Comparison of ENCODE assay signal across 1 cellular context in the genomic region with DNA sequence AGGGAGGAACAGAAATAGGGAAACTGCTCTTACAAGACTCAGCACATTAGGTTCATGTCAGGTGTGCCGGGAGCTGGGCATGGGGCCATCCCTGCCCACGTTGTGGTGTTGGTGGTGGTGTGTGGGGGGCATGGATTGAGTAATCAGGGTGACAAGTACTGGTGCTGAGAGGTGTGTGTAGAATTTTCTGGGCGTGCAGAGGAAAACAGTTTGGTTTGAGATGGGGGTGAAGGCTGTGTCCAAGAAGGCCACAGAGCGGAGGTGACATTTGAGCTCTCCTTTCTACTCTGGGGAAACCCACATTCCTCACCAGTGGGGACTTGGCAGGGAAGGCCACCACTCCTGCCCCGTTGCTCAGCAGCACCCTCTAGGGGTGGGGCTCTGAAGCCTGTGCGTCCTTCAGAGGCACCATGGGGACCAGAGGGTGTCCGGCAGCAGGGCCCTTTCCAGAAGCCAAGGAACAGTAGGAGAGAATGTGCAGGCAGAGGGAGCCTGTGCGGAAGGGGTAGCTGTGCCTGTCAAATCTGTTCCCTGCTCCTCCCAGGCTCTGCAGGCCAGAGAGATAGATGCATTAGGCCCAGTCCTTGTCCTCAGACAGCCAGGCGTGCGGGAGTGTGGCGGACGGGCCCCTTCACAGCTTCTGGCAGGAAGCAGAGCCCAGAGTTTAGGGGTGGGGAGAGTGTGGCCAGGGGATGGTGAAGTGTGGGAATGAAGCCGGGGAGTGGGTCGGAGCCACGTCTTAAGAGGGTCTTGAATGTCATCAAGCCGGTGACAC.
TF ChIP-seq lines count a peak whose summit lies in the region.

No MANE protein-coding gene starts in this region.

TF ChIP-seq in GM23338, 12 proteins besides CTCF, POLR2A, EP300 and RAD21 (continued from another document):
- TF ChIP-seq, protein P1, sequence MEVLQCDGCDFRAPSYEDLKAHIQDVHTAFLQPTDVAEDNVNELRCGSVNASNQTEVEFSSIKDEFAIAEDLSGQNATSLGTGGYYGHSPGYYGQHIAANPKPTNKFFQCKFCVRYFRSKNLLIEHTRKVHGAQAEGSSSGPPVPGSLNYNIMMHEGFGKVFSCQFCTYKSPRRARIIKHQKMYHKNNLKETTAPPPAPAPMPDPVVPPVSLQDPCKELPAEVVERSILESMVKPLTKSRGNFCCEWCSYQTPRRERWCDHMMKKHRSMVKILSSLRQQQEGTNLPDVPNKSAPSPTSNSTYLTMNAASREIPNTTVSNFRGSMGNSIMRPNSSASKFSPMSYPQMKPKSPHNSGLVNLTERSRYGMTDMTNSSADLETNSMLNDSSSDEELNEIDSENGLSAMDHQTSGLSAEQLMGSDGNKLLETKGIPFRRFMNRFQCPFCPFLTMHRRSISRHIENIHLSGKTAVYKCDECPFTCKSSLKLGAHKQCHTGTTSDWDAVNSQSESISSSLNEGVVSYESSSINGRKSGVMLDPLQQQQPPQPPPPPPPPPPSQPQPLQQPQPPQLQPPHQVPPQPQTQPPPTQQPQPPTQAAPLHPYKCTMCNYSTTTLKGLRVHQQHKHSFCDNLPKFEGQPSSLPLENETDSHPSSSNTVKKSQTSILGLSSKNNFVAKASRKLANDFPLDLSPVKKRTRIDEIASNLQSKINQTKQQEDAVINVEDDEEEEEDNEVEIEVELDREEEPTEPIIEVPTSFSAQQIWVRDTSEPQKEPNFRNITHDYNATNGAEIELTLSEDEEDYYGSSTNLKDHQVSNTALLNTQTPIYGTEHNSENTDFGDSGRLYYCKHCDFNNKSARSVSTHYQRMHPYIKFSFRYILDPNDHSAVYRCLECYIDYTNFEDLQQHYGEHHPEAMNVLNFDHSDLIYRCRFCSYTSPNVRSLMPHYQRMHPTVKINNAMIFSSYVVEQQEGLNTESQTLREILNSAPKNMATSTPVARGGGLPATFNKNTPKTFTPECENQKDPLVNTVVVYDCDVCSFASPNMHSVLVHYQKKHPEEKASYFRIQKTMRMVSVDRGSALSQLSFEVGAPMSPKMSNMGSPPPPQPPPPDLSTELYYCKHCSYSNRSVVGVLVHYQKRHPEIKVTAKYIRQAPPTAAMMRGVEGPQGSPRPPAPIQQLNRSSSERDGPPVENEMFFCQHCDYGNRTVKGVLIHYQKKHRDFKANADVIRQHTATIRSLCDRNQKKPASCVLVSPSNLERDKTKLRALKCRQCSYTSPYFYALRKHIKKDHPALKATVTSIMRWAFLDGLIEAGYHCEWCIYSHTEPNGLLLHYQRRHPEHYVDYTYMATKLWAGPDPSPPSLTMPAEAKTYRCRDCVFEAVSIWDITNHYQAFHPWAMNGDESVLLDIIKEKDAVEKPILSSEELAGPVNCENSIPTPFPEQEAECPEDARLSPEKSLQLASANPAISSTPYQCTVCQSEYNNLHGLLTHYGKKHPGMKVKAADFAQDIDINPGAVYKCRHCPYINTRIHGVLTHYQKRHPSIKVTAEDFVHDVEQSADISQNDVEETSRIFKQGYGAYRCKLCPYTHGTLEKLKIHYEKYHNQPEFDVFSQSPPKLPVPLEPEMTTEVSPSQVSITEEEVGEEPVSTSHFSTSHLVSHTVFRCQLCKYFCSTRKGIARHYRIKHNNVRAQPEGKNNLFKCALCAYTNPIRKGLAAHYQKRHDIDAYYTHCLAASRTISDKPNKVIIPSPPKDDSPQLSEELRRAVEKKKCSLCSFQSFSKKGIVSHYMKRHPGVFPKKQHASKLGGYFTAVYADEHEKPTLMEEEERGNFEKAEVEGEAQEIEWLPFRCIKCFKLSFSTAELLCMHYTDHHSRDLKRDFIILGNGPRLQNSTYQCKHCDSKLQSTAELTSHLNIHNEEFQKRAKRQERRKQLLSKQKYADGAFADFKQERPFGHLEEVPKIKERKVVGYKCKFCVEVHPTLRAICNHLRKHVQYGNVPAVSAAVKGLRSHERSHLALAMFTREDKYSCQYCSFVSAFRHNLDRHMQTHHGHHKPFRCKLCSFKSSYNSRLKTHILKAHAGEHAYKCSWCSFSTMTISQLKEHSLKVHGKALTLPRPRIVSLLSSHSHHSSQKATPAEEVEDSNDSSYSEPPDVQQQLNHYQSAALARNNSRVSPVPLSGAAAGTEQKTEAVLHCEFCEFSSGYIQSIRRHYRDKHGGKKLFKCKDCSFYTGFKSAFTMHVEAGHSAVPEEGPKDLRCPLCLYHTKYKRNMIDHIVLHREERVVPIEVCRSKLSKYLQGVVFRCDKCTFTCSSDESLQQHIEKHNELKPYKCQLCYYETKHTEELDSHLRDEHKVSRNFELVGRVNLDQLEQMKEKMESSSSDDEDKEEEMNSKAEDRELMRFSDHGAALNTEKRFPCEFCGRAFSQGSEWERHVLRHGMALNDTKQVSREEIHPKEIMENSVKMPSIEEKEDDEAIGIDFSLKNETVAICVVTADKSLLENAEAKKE (CRISPR knock-in tag; IDR thresholded peaks at IDR 0.05): no peak
- TF ChIP-seq EZH2phosphoT487 (IDR thresholded peaks at IDR 0.05; ENCODE audit: unreplicated experiment) (no peak), ZNF331 (CRISPR knock-in tag; IDR thresholded peaks at IDR 0.05; ENCODE audit: low read depth) (no peak)
TF ChIP-seq in GM23338: peak in this region for 0.
